Comparison of ENCODE assay signal across 2 cellular contexts in the genomic region with DNA sequence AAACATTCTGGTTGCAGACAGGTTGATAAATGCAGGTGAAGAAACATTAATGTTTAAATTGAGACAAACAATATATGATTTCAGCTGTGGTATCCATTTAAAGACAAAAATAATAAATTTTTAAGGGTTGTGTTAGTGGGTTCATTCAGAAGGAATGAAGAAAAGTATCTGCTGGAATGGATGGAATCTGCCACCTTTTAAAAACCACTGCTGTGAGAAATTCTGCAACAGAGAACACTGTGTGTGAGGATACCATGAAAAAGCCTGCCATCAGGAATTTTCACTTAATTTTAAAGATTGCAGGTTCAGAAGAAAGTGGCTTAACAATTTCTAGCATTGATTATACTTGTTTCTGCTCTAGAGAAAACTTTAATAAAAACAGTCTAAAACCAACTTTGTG.
TF ChIP-seq lines count a peak whose summit lies in the region.

No MANE protein-coding gene starts in this region.

TF ChIP-seq in IMR-90, 13 proteins besides CTCF, POLR2A, EP300 and RAD21:
- no peak for TF ChIP-seq ELK1 (IDR thresholded peaks at IDR 0.05; ENCODE audit: borderline replicate concordance, low read depth, low read length)
- no peak for TF ChIP-seq CHD1 (IDR thresholded peaks at IDR 0.05; ENCODE audit: low read depth, low read length)
- TF ChIP-seq BHLHE40 (IDR thresholded peaks at IDR 0.05; ENCODE audit: low read depth, low read length), result no peak
- no peak for TF ChIP-seq MAZ (IDR thresholded peaks at IDR 0.05; ENCODE audit: borderline replicate concordance, low read depth, low read length)
- no peak for TF ChIP-seq FOS (IDR thresholded peaks at IDR 0.05; ENCODE audit: low read depth, low read length)
- TF ChIP-seq MXI1 (IDR thresholded peaks at IDR 0.05; ENCODE audit: borderline replicate concordance, low read depth, low read length), result no peak
- TF ChIP-seq SMC3 (IDR thresholded peaks at IDR 0.05; ENCODE audit: low read depth, low read length), result no peak
TF ChIP-seq in IMR-90: peak in this region for 0.

TF ChIP-seq in SK-N-SH, 30 proteins besides CTCF, POLR2A, EP300 and RAD21:
- TF ChIP-seq EZH2phosphoT487 (IDR thresholded peaks at IDR 0.05; ENCODE audit: borderline replicate concordance, low read depth) (no peak), CHD2 (IDR thresholded peaks at IDR 0.05; ENCODE audit: low read length, partially characterized antibody) (no peak), FOXM1 (IDR thresholded peaks at IDR 0.05; ENCODE audit: low read depth) (no peak), MEF2A (IDR thresholded peaks at IDR 0.05; ENCODE audit: borderline replicate concordance, low read depth) (no peak), TCF12 (IDR thresholded peaks at IDR 0.05) (no peak), SMC3 (IDR thresholded peaks at IDR 0.05; ENCODE audit: low read depth, low read length) (no peak), ELF1 (IDR thresholded peaks at IDR 0.05) (no peak), NFIC (IDR thresholded peaks at IDR 0.05; ENCODE audit: borderline replicate concordance) (no peak), ZBTB33 (IDR thresholded peaks at IDR 0.05; ENCODE audit: borderline replicate concordance, low read depth) (no peak), RXRA (IDR thresholded peaks at IDR 0.05; ENCODE audit: borderline replicate concordance, low read depth) (no peak), PBX3 (IDR thresholded peaks at IDR 0.05) (no peak), FOXJ3 (CRISPR knock-in tag; IDR thresholded peaks at IDR 0.05) (no peak), RFX5 (IDR thresholded peaks at IDR 0.05; ENCODE audit: low read length) (no peak)
- TF ChIP-seq, protein P1, sequence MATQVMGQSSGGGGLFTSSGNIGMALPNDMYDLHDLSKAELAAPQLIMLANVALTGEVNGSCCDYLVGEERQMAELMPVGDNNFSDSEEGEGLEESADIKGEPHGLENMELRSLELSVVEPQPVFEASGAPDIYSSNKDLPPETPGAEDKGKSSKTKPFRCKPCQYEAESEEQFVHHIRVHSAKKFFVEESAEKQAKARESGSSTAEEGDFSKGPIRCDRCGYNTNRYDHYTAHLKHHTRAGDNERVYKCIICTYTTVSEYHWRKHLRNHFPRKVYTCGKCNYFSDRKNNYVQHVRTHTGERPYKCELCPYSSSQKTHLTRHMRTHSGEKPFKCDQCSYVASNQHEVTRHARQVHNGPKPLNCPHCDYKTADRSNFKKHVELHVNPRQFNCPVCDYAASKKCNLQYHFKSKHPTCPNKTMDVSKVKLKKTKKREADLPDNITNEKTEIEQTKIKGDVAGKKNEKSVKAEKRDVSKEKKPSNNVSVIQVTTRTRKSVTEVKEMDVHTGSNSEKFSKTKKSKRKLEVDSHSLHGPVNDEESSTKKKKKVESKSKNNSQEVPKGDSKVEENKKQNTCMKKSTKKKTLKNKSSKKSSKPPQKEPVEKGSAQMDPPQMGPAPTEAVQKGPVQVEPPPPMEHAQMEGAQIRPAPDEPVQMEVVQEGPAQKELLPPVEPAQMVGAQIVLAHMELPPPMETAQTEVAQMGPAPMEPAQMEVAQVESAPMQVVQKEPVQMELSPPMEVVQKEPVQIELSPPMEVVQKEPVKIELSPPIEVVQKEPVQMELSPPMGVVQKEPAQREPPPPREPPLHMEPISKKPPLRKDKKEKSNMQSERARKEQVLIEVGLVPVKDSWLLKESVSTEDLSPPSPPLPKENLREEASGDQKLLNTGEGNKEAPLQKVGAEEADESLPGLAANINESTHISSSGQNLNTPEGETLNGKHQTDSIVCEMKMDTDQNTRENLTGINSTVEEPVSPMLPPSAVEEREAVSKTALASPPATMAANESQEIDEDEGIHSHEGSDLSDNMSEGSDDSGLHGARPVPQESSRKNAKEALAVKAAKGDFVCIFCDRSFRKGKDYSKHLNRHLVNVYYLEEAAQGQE (IDR thresholded peaks at IDR 0.05; ENCODE audit: low read depth, low read length), result no peak
